20 cellular contexts compared by ENCODE assay signal in the genomic region with DNA sequence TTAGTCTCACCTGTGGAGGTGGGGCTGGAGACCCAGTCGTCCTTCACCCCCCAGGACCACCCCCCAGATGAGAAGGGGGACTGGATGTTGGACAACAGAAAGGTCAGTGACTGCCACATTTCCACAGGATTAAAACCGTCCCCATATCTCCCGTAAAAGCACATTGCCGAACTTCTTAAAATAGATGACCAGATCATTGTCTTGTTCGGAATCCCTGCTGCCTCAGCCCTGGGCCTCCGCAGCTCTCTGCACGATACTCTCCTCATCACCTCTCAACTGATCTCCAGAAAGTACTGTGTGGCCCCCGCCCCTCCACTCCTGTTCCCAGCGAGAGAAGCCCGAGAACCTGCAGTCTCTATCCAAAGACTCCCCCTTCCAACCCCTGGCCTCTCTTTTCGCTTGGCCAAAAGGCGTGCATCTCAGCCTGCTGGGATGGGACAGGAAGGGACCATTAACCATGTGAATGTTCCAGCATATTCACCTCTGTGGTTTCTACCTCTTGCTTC. TPM values are rescaled to one million over a fixed set of nuclear protein-coding genes. Genes with fewer than 3 reads are reported as not detected.
"Had no signal": no experiment of that assay in that cellular context is flagged by ENCODE, and none has a peak within 500 bp of the region (broad histone marks: within the 10 kb centered on the region; RNA-seq: fewer than 3 reads in every experiment).

No MANE protein-coding gene starts in this region.

- H3K9me3 ChIP-seq: lower lobe of right lung, tibial artery, upper lobe of left lung, uterus had no signal

- H3K4me3 ChIP-seq: coronary artery, lower lobe of right lung, smooth muscle cell, tibial artery, upper lobe of left lung, uterus had no signal

- H3K27me3 ChIP-seq: foreskin keratinocyte, tibial artery, upper lobe of left lung, uterus had no signal

- FAIRE-seq: endothelial cell of umbilical vein, islet of Langerhans had no signal

- H3K9ac ChIP-seq: parathyroid adenoma had no signal

- DNase-seq: effector CD4-positive, alpha-beta T cell; endodermal cell; erythroblast; foreskin keratinocyte; head of caudate nucleus; hypothalamus; kidney glomerular epithelial cell; lower lobe of right lung; naive B cell; stimulated activated CD4-positive, alpha-beta T cell treated with anti-CD3 and anti-CD28 coated beads, Interleukin-2, amount 100 ng/mL, for 48 hours; tibial artery; upper lobe of left lung; uterus had no signal

- H3K36me3 ChIP-seq: uterus had no signal

- H3K4me1 ChIP-seq: foreskin keratinocyte, lower lobe of right lung, upper lobe of left lung, uterus had no signal

- H3K4me2 ChIP-seq: smooth muscle cell had no signal

- H2AFZ ChIP-seq: parathyroid adenoma had no signal

- H3K27ac ChIP-seq: coronary artery, foreskin keratinocyte, lower lobe of right lung, parathyroid adenoma, tibial artery, upper lobe of left lung, uterus had no signal

- ATAC-seq: foreskin keratinocyte, left lobe of liver, lower lobe of right lung had no signal

RNA-seq across cellular contexts. Expression of a gene that starts 50.0 kb away (rescaled TPM):
- total RNA-seq: temporal lobe had no signal
